ENCODE assay signal across 19 cellular contexts in the genomic region with DNA sequence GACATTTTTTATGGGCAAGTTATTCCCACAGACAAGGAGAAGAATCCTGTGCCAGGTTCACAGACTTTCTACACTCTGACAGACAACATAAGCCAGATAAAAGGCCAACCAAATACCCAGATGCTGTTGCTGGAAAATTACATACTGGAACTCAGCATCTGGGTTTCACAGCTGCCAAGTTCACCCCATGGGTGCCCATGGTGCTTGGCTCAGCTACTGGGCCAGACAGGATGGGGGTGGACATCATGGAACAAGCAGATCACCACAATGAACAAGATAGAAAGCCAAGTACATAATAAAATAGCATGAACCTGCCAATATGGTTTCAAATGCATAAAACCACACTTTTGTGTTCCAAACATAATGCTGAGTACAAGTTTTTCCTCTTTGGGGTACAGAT.
DNase-seq lines count a peak whose midpoint lies in the region; ATAC-seq and TF ChIP-seq lines count a peak whose summit lies in the region.
"Had no signal": no experiment of that assay in that cellular context is flagged by ENCODE, and none has a peak within 500 bp of the region (broad histone marks: within the 10 kb centered on the region; RNA-seq: fewer than 3 reads in every experiment).

No MANE protein-coding gene starts in this region.

- DNase-seq in mammary epithelial cell (no peak), MCF 10A (ENCODE audit: unreplicated experiment) (no peak), NCI-H446 treated with DMSO at 0.1 percent for 48 hours (lab: John Stamatoyannopoulos, UW) (peak; percentile 16), astrocyte of the cerebellum (ENCODE audit: low read depth) (peak; percentile 78), Calu3 (no peak), NCI-H2196 (lab: John Stamatoyannopoulos, UW; ENCODE audit: unreplicated experiment) (no peak)
- DNase-seq: DMS79, NCI-H1105, NCI-H146, NCI-H2029, NCI-H226, NCI-H524 treated with DMSO at 0.1 percent for 48 hours, RPMI8226, SHP77 treated with DMSO at 0.1 percent for 48 hours, T-cell had no signal

- H4K20me1 ChIP-seq in mammary epithelial cell (ENCODE audit: insufficient read depth, low read length), result no peaks in the 10 kb centered on the region

- H3K4me1 Mint-ChIP-seq in MCF 10A (ENCODE audit: insufficient read depth, unreplicated experiment), result no peaks in the 10 kb centered on the region
- H3K4me1 Mint-ChIP-seq in Calu3 (ENCODE audit: low read depth, unreplicated experiment), result no peaks in the 10 kb centered on the region
- H3K4me1 Mint-ChIP-seq: T-cell had no signal

- no peaks in the 10 kb centered on the region for H3K9me3 Mint-ChIP-seq in MCF 10A (ENCODE audit: unreplicated experiment)
- H3K9me3 Mint-ChIP-seq in Calu3 (ENCODE audit: low read depth, unreplicated experiment), result peaks cover 2% of the 10 kb centered on the region

- no peaks in the 10 kb centered on the region for H3K36me3 Mint-ChIP-seq in MCF 10A (ENCODE audit: insufficient read depth, unreplicated experiment)
- no peaks in the 10 kb centered on the region for H3K36me3 Mint-ChIP-seq in Calu3 (ENCODE audit: insufficient read depth, unreplicated experiment)
- H3K36me3 Mint-ChIP-seq: T-cell had no signal

- H3K4me1 ChIP-seq in mammary epithelial cell (ENCODE audit: insufficient read depth, low read length), result no peaks in the 10 kb centered on the region

- H3K4me3 ChIP-seq in mammary epithelial cell (replicated peaks in 1 of 3; ENCODE audit: insufficient read depth in 1 of 3, low read depth in 2 of 3, low read length in 3 of 3) (no peak overlapping the region), astrocyte of the cerebellum (ENCODE audit: low read depth, low read length) (no peak overlapping the region)
- H3K4me3 ChIP-seq: GM12878 had no signal

- H3K27me3 Mint-ChIP-seq in MCF 10A (ENCODE audit: insufficient read depth, unreplicated experiment) (no peaks in the 10 kb centered on the region), Calu3 (ENCODE audit: unreplicated experiment) (no peaks in the 10 kb centered on the region)
- H3K27me3 Mint-ChIP-seq: T-cell had no signal

- no peaks in the 10 kb centered on the region for H3K36me3 ChIP-seq in mammary epithelial cell (ENCODE audit: insufficient read depth, low read length)

- in situ Hi-C loops in mammary epithelial cell (cut with MboI; ENCODE audit: low sequenced_read_pairs in 2 of 2) (no loop called here), astrocyte of the cerebellum (cut with HindIII; ENCODE audit: low sequenced_read_pairs) (no loop called here)

- dilution Hi-C loops in mammary epithelial cell (cut with HindIII; ENCODE audit: low sequenced_read_pairs), result no loop called here

- CTCF ChIA-PET in mammary epithelial cell (lab: Charles Lee; ENCODE audit: low non-redundant PET), result no interaction called here
- CTCF ChIA-PET in MCF 10A (lab: Yijun Ruan, JAX), result no interaction called here
- CTCF ChIA-PET in Calu3 (lab: Charles Lee), result no interaction called here

- intact Hi-C loops in mammary epithelial cell (cut with micrococcal nuclease), result no loop called here
- intact Hi-C loops in MCF 10A (cut with micrococcal nuclease), result no loop called here
- intact Hi-C loops in Calu3 (cut with micrococcal nuclease; ENCODE audit: unreplicated experiment), result no loop called here

- no peak overlapping the region for H3K4me2 ChIP-seq in mammary epithelial cell (ENCODE audit: insufficient read depth, low read depth, low read length)

- H3K4me3 Mint-ChIP-seq in MCF 10A (ENCODE audit: unreplicated experiment) (no peak overlapping the region), Calu3 (ENCODE audit: low read depth, unreplicated experiment) (no peak overlapping the region)
- H3K4me3 Mint-ChIP-seq: T-cell had no signal

- BruUV-seq in mammary epithelial cell (replicated peaks; lab: Mats Ljungman, UMichigan), result no TSS peak
- BruUV-seq in MCF 10A (replicated peaks; lab: Mats Ljungman, UMichigan), result no TSS peak
- no TSS peak for BruUV-seq in Calu3 (replicated peaks; lab: Mats Ljungman, UMichigan)

- POLR2A ChIA-PET in MCF 10A (lab: Yijun Ruan, JAX), result no interaction called here

- no peak overlapping the region for H3K27ac ChIP-seq in mammary epithelial cell (ENCODE audit: insufficient read depth, low read depth, low read length)
- H3K27ac ChIP-seq: C4-2B had no signal

- H3K9me3 ChIP-seq in mammary epithelial cell (replicated peaks; ENCODE audit: insufficient read depth, low read length), result no peaks in the 10 kb centered on the region

- no peaks in the 10 kb centered on the region for H3K79me2 ChIP-seq in mammary epithelial cell (ENCODE audit: insufficient read depth, low read length)

- ATAC-seq in HG03159 (IDR thresholded peaks at IDR 0.05; ENCODE audit: unreplicated experiment) (no peak), GM21381 (IDR thresholded peaks at IDR 0.05; ENCODE audit: unreplicated experiment) (no peak)
- ATAC-seq: GM12878, T-cell had no signal

- H3K9ac ChIP-seq in mammary epithelial cell (ENCODE audit: insufficient read depth, low read length), result no peak overlapping the region

- H2AFZ ChIP-seq in mammary epithelial cell (ENCODE audit: low read depth, low read length), result peak overlapping the region; percentile 47

- H3K27me3 ChIP-seq in mammary epithelial cell (ENCODE audit: insufficient read depth, low read length), result no peaks in the 10 kb centered on the region

- H3K27ac Mint-ChIP-seq in MCF 10A (ENCODE audit: low read depth, unreplicated experiment) (no peak overlapping the region), Calu3 (ENCODE audit: unreplicated experiment) (no peak overlapping the region)
- H3K27ac Mint-ChIP-seq: T-cell had no signal

- TF ChIP-seq CTCF in mammary epithelial cell (conservative IDR thresholded peaks at IDR 0.05 in 1 of 2, IDR thresholded peaks at IDR 0.05 in 1 of 2; ENCODE audit: extremely low read depth in 1 of 2, insufficient read depth in 1 of 2, low read depth in 1 of 2, low read length in 2 of 2), result no peak
- no peak for TF ChIP-seq CTCF in MCF 10A (IDR thresholded peaks at IDR 0.05; ENCODE audit: unreplicated experiment)
- no peak for TF ChIP-seq CTCF in astrocyte of the cerebellum (IDR thresholded peaks at IDR 0.05; ENCODE audit: low read depth, low read length, missing control alignments)
- TF ChIP-seq CTCF in Calu3 (IDR thresholded peaks at IDR 0.05; ENCODE audit: unreplicated experiment), result no peak

Comparison
In these comparisons a context has a peak if more than half of its experiments do, and no peak if none do; other contexts are left out.
1. DNase-seq: peak in NCI-H446 treated with DMSO at 0.1 percent for 48 hours (single experiment) and astrocyte of the cerebellum (single experiment); none in mammary epithelial cell (single experiment), MCF 10A (single experiment), Calu3 (single experiment) and NCI-H2196 (single experiment).